ENCODE assay signal across 24 cellular contexts in the genomic region with DNA sequence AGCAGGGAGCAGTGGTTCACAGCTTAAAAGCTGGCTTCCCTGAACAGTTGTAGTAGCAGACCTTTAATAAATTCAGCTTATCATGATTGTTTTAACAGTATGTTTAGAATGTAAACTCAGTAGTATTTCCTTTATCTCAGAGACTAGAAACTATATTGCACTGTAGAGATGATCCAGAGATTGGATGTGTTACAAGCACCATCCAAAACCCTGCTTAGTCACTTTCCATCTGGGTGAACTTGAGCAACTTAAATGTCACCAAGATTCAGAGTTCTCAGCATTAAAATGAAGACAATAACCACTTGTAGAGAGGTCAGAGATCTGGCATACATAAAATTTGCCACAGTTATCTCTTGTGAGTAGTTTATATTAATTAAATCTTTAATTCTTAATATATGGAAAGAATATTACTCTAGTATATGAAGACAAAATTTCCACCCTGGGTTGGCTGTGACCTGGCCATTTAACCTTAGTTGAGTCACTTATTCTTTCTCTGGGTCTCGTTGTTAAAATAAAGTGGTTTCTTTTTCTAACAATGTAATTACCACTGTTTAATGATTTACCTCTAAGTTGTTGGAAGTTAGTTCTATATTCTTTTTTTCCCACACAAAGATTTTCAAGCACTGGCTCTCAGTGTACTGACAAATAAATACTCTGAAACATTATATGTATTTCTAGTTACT.
DNase-seq lines count a peak whose midpoint lies in the region; ATAC-seq lines count a peak whose summit lies in the region.
"Had no signal": no experiment of that assay in that cellular context is flagged by ENCODE, and none has a peak within 500 bp of the region (broad histone marks: within the 10 kb centered on the region; RNA-seq: fewer than 3 reads in every experiment).

No MANE protein-coding gene starts in this region.

- H3K9ac ChIP-seq in mesenchymal stem cell (ENCODE audit: low read length): no peak overlapping the region

- H2AFZ ChIP-seq in mesenchymal stem cell (ENCODE audit: low read depth, low read length): no peak overlapping the region

- H3K14ac ChIP-seq in mesenchymal stem cell (ENCODE audit: low read length in 2 of 2): no peak overlapping the region

- H3K4me3 ChIP-seq in mesenchymal stem cell (ENCODE audit: insufficient read depth in 1 of 2, low read depth in 1 of 2, low read length in 2 of 2): no peak overlapping the region
- H3K4me3 ChIP-seq: ascending aorta, skin epidermis had no signal

- peak; percentile 2 for DNase-seq in mesenchymal stem cell
- DNase-seq in activated effector memory CD4-positive, alpha-beta T cell treated with Interleukin-2 at 50 U/mL for 16 hours: no peak
- DNase-seq: activated CD4-positive, alpha-beta memory T cell treated with anti-CD3 and anti-CD28 coated beads, Interleukin-2, amount 10 ng/mL, durations not matched to agents 7 days and 5 days; activated naive CD4-positive, alpha-beta T cell treated with anti-CD3 and anti-CD28 coated beads, Interleukin-2, amount 50 U/mL, for 16 hours; activated T-cell treated with anti-CD3 and anti-CD28 coated beads, Interleukin-2, amount 50 U/mL, for 1 hour; effector CD4-positive, alpha-beta T cell; H9; head of caudate nucleus; immature natural killer cell; KBM-7; NCI-H1092; NCI-H2107; NCI-H526 treated with DMSO at 0.1 percent for 48 hours; SIG-M5; stimulated activated CD4-positive, alpha-beta T cell treated with anti-CD3 and anti-CD28 coated beads, Interleukin-2, amount 100 ng/mL, for 48 hours; T-helper 17 cell had no signal

- no peaks in the 10 kb centered on the region for H3K9me3 ChIP-seq in mesenchymal stem cell (ENCODE audit: control insufficient read depth, low read length)
- H3K9me3 ChIP-seq: ascending aorta had no signal

- H2BK120ac ChIP-seq in mesenchymal stem cell (ENCODE audit: low read depth, low read length): no peak overlapping the region

- H3K4me2 ChIP-seq in mesenchymal stem cell (ENCODE audit: low read length, poor library complexity, severe bottlenecking): no peak overlapping the region

- no peak overlapping the region for H2BK15ac ChIP-seq in mesenchymal stem cell (ENCODE audit: low read depth, poor library complexity, severe bottlenecking)

- peak; percentile 66 for ATAC-seq in GM18907 (IDR thresholded peaks at IDR 0.05; ENCODE audit: unreplicated experiment)
- ATAC-seq in HG02623 (IDR thresholded peaks at IDR 0.05; ENCODE audit: unreplicated experiment): peak; percentile 38
- peak; percentile 58 for ATAC-seq in HG03378 (IDR thresholded peaks at IDR 0.05; ENCODE audit: unreplicated experiment)
- ATAC-seq in GM21367 (IDR thresholded peaks at IDR 0.05; ENCODE audit: unreplicated experiment): no peak
- no peak for ATAC-seq in GM18873 (IDR thresholded peaks at IDR 0.05; ENCODE audit: low FRiP score, unreplicated experiment)
- no peak for ATAC-seq in HG02852 (IDR thresholded peaks at IDR 0.05; ENCODE audit: unreplicated experiment)
- ATAC-seq: T-helper 17 cell had no signal

- no CpG with 5 or more reads among the region's 1 CpG for WGBS in mesenchymal stem cell

- no peak overlapping the region for H3K4ac ChIP-seq in mesenchymal stem cell (ENCODE audit: low read depth in 1 of 2, low read length in 2 of 2)

- no peak overlapping the region for H2AK5ac ChIP-seq in mesenchymal stem cell (ENCODE audit: low read length, severe bottlenecking)

- no peaks in the 10 kb centered on the region for H3K79me1 ChIP-seq in mesenchymal stem cell (replicated peaks; ENCODE audit: low read length, poor library complexity, severe bottlenecking)

- H4K8ac ChIP-seq in mesenchymal stem cell (ENCODE audit: low read length): no peak overlapping the region

- H3K4me1 ChIP-seq in mesenchymal stem cell (ENCODE audit: control insufficient read depth, insufficient read depth, low read depth, low read length): no peaks in the 10 kb centered on the region
- H3K4me1 ChIP-seq: ascending aorta had no signal

- peak overlapping the region; percentile 38 for H3K27ac ChIP-seq in mesenchymal stem cell (ENCODE audit: low read length, poor library complexity, severe bottlenecking)
- H3K27ac ChIP-seq: ascending aorta, skin epidermis had no signal

- H2BK5ac ChIP-seq in mesenchymal stem cell (ENCODE audit: low read depth, low read length, poor library complexity, severe bottlenecking): no peak overlapping the region

- no peaks in the 10 kb centered on the region for H3K36me3 ChIP-seq in mesenchymal stem cell (ENCODE audit: control insufficient read depth in 1 of 2, insufficient read depth in 2 of 2, low read depth in 1 of 2, low read length in 2 of 2)
- H3K36me3 ChIP-seq: ascending aorta had no signal

- no peak overlapping the region for H3K18ac ChIP-seq in mesenchymal stem cell (ENCODE audit: low read depth in 1 of 2, low read length in 2 of 2)

- no peaks in the 10 kb centered on the region for H3K27me3 ChIP-seq in mesenchymal stem cell (ENCODE audit: control insufficient read depth in 1 of 2, insufficient read depth in 1 of 2, low read length in 2 of 2)
- H3K27me3 ChIP-seq: ascending aorta had no signal

- H3K23ac ChIP-seq in mesenchymal stem cell (ENCODE audit: low read length in 2 of 2): no peak overlapping the region

- no peak overlapping the region for H2BK12ac ChIP-seq in mesenchymal stem cell (ENCODE audit: low read length in 2 of 2)

- H4K91ac ChIP-seq in mesenchymal stem cell (ENCODE audit: low read length): no peak overlapping the region

Comparison
In these comparisons a context has a peak if more than half of its experiments do, and no peak if none do; other contexts are left out.
1. ATAC-seq: peak in GM18907 (single experiment), HG02623 (single experiment) and HG03378 (single experiment); none in GM21367 (single experiment), GM18873 (single experiment) and HG02852 (single experiment).